ENCODE assay signal across 11 cellular contexts in the genomic region with DNA sequence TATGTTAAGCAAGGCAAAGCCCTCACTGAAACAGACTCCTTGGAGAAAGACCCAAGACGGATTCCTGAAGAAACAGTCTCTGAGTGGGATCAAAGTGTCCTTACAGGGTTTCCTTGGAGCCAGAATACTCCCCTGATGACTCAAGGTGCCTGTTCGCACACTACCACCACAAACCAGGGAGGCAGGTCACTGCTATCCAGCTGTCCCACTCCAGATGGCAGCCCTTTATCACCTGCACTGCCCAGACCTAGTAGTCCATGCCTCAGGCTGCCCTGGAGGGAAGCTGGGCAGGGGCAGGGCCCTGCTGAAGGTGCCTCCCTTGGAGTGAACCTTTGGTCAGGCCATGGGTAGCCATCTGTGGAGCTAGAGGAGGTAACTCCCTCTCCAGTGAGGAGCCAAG. TPM values are rescaled to one million over a fixed set of nuclear protein-coding genes. Genes with fewer than 3 reads are reported as not detected.
DNase-seq lines count a peak whose midpoint lies in the region; ATAC-seq and TF ChIP-seq lines count a peak whose summit lies in the region.
"Had no signal": no experiment of that assay in that cellular context is flagged by ENCODE, and none has a peak within 500 bp of the region (broad histone marks: within the 10 kb centered on the region; RNA-seq: fewer than 3 reads in every experiment).

No MANE protein-coding gene starts in this region.

- no peak for ATAC-seq in HG02610 (IDR thresholded peaks at IDR 0.05; ENCODE audit: unreplicated experiment)
- ATAC-seq: A549 had no signal

- CTCF ChIA-PET in activated CD4-positive, alpha-beta T cell treated with anti-CD3 and anti-CD28 coated beads, Interleukin-2, amount 10 ng/mL, durations not matched to agents 7 days and 5 days (lab: Charles Lee) = interaction anchor here (0.6 to 2.3 kb wide), 9 partner anchors 8 to 79 kb away, joined by 3 to 12 read pairs (median 4); no protein-coding TSS in a partner anchor
- CTCF ChIA-PET in activated naive CD4-positive, alpha-beta T cell treated with anti-CD3 and anti-CD28 coated beads, Interleukin-2, amount 10 ng/mL, durations not matched to agents 7 days and 5 days (lab: Charles Lee) = interaction anchor here (1.0 to 4.1 kb wide), 7 partner anchors 9 to 79 kb away, joined by 3 to 22 read pairs (median 4); no protein-coding TSS in a partner anchor

- peak overlapping the region; percentile 95 for H3K27ac Mint-ChIP-seq in activated CD4-positive, alpha-beta T cell treated with anti-CD3 and anti-CD28 coated beads, Interleukin-2, amount 10 ng/mL, durations not matched to agents 7 days and 5 days
- H3K27ac Mint-ChIP-seq in activated naive CD4-positive, alpha-beta T cell treated with anti-CD3 and anti-CD28 coated beads, Interleukin-2, amount 10 ng/mL, durations not matched to agents 7 days and 5 days = peak overlapping the region; percentile 97

- H3K9me3 ChIP-seq in transverse colon = no peaks in the 10 kb centered on the region
- H3K9me3 ChIP-seq: A549 had no signal

- POLR2A ChIA-PET in activated CD4-positive, alpha-beta T cell treated with anti-CD3 and anti-CD28 coated beads, Interleukin-2, amount 10 ng/mL, durations not matched to agents 7 days and 5 days (lab: Charles Lee) = no interaction called here

- intact Hi-C loops in transverse colon (cut with DNase I; ENCODE audit: low total_unique reads) = no loop called here

- H3K4me3 ChIP-seq in transverse colon = no peak overlapping the region
- H3K4me3 ChIP-seq: A549 had no signal

- H3K9me3 Mint-ChIP-seq in activated CD4-positive, alpha-beta T cell treated with anti-CD3 and anti-CD28 coated beads, Interleukin-2, amount 10 ng/mL, durations not matched to agents 7 days and 5 days = peaks cover 10% of the 10 kb centered on the region
- peaks cover 6% of the 10 kb centered on the region for H3K9me3 Mint-ChIP-seq in activated naive CD4-positive, alpha-beta T cell treated with anti-CD3 and anti-CD28 coated beads, Interleukin-2, amount 10 ng/mL, durations not matched to agents 7 days and 5 days

- peak overlapping the region; percentile 16 for H3K4me3 Mint-ChIP-seq in activated CD4-positive, alpha-beta T cell treated with anti-CD3 and anti-CD28 coated beads, Interleukin-2, amount 10 ng/mL, durations not matched to agents 7 days and 5 days
- H3K4me3 Mint-ChIP-seq in activated naive CD4-positive, alpha-beta T cell treated with anti-CD3 and anti-CD28 coated beads, Interleukin-2, amount 10 ng/mL, durations not matched to agents 7 days and 5 days = peak overlapping the region; percentile 25

- TF ChIP-seq EP300 in transverse colon (IDR thresholded peaks at IDR 0.05; ENCODE audit: low read depth) = no peak

- peaks cover 69% of the 10 kb centered on the region for H3K36me3 Mint-ChIP-seq in activated CD4-positive, alpha-beta T cell treated with anti-CD3 and anti-CD28 coated beads, Interleukin-2, amount 10 ng/mL, durations not matched to agents 7 days and 5 days (ENCODE audit: low read depth)
- peaks cover 67% of the 10 kb centered on the region for H3K36me3 Mint-ChIP-seq in activated naive CD4-positive, alpha-beta T cell treated with anti-CD3 and anti-CD28 coated beads, Interleukin-2, amount 10 ng/mL, durations not matched to agents 7 days and 5 days

- H3K4me1 Mint-ChIP-seq in activated CD4-positive, alpha-beta T cell treated with anti-CD3 and anti-CD28 coated beads, Interleukin-2, amount 10 ng/mL, durations not matched to agents 7 days and 5 days = peaks cover 91% of the 10 kb centered on the region
- peaks cover 95% of the 10 kb centered on the region for H3K4me1 Mint-ChIP-seq in activated naive CD4-positive, alpha-beta T cell treated with anti-CD3 and anti-CD28 coated beads, Interleukin-2, amount 10 ng/mL, durations not matched to agents 7 days and 5 days

- H3K27ac ChIP-seq in layer of hippocampus (ENCODE audit: low read depth, low read length) (peak overlapping the region; percentile 18), transverse colon (peak overlapping the region; percentile 36 to 69 (median 58))
- H3K27ac ChIP-seq: A549 had no signal

- H3K27me3 ChIP-seq in layer of hippocampus (ENCODE audit: control insufficient read depth, insufficient read depth, low read length) (no peaks in the 10 kb centered on the region), transverse colon (no peaks in the 10 kb centered on the region)

- no peaks in the 10 kb centered on the region for H3K36me3 ChIP-seq in transverse colon

- 90% methylated on average over 2 of the region's 2 CpGs; no CpG with 5 or more reads in 1 of the 2 donors for WGBS in transverse colon (ENCODE audit: low coverage in 1 of 2), 2 donors

- in situ Hi-C loops in transverse colon (cut with MboI; ENCODE audit: low pct_ligation_motif_present in 1 of 4, low pct_unique_long_range_greater_than_20kb in 1 of 4, low sequenced_read_pairs in 3 of 4) = no loop called here

- no peak for DNase-seq in activated CD4-positive, alpha-beta T cell treated with anti-CD3 and anti-CD28 coated beads, Interleukin-2, amount 10 ng/mL, durations not matched to agents 7 days and 5 days
- DNase-seq in activated CD4-positive, alpha-beta T cell treated with anti-CD3 and anti-CD28 coated beads, Interleukin-2, amount 50 U/mL, for 4 hours = no peak
- DNase-seq in activated naive CD4-positive, alpha-beta T cell treated with anti-CD3 and anti-CD28 coated beads, Interleukin-2, amount 10 ng/mL, durations not matched to agents 7 days and 5 days = no peak
- DNase-seq in transverse colon = peak; percentile 54
- no peak for DNase-seq in globus pallidus (ENCODE audit: low spot score)
- no peak for DNase-seq in NCI-H446 (lab: John Stamatoyannopoulos, UW)
- DNase-seq: glutamatergic neuron, NCI-H1694 had no signal

- TF ChIP-seq CTCF in transverse colon (IDR thresholded peaks at IDR 0.05) = no peak

- no peaks in the 10 kb centered on the region for H3K27me3 Mint-ChIP-seq in activated CD4-positive, alpha-beta T cell treated with anti-CD3 and anti-CD28 coated beads, Interleukin-2, amount 10 ng/mL, durations not matched to agents 7 days and 5 days
- H3K27me3 Mint-ChIP-seq in activated naive CD4-positive, alpha-beta T cell treated with anti-CD3 and anti-CD28 coated beads, Interleukin-2, amount 10 ng/mL, durations not matched to agents 7 days and 5 days = no peaks in the 10 kb centered on the region

- peaks cover 0 to 17% (median 8%) of the 10 kb centered on the region in 4 donors for H3K4me1 ChIP-seq in transverse colon
- H3K4me1 ChIP-seq: A549 had no signal

- TF ChIP-seq POLR2A in transverse colon (IDR thresholded peaks at IDR 0.05) = no peak

RNA-seq across cellular contexts. Expression of a gene that starts 34.2 kb away (rescaled TPM):
- 10 to 100 TPM; 70.2 to 74.6 TPM for total RNA-seq in activated CD4-positive, alpha-beta T cell treated with anti-CD3 and anti-CD28 coated beads, Interleukin-2, amount 10 ng/mL, durations not matched to agents 7 days and 5 days
- 100 to 1,000 TPM in 2 of 4 donors, 10 to 100 TPM in 2; 21.3 to 230 (median 76.5) TPM for total RNA-seq in transverse colon

RNA-seq across cellular contexts. Expression of a gene that starts 58.7 kb away (rescaled TPM):
- 1,000 to 10,000 TPM; 5,491 to 5,845 TPM for total RNA-seq in activated CD4-positive, alpha-beta T cell treated with anti-CD3 and anti-CD28 coated beads, Interleukin-2, amount 10 ng/mL, durations not matched to agents 7 days and 5 days
- 1,000 to 10,000 TPM; 1,619 to 4,787 (median 3,693) TPM for total RNA-seq in transverse colon
